ENCODE assay signal across 9 cellular contexts in genomic region chr17:39547713-39548478, GRCh38. TPM values are rescaled to one million over a fixed set of nuclear protein-coding genes. Genes with fewer than 3 reads are reported as not detected.
DNase-seq lines count a peak whose midpoint lies in the region; ATAC-seq and TF ChIP-seq lines count a peak whose summit lies in the region.
"Had no signal": no experiment of that assay in that cellular context is flagged by ENCODE, and none has a peak within 500 bp of the region (broad histone marks: within the 10 kb centered on the region; RNA-seq: fewer than 3 reads in every experiment).

No MANE protein-coding gene starts in this region.

- TF ChIP-seq CTCF in liver (IDR thresholded peaks at IDR 0.05; ENCODE audit: low read depth, low read length, missing input control) = peak; percentile 92

- DNase-seq in DMS 273 (lab: John Stamatoyannopoulos, UW; ENCODE audit: unreplicated experiment) = peak; percentile 83
- no peak for DNase-seq in DMS 273 treated with DMSO at 0.1 percent for 48 hours (lab: John Stamatoyannopoulos, UW)
- peak; percentile 3 for DNase-seq in NCI-H1105 (lab: John Stamatoyannopoulos, UW)
- peak; percentile 68 to 77 for DNase-seq in activated CD4-positive, alpha-beta T cell treated with anti-CD3 and anti-CD28 coated beads for 24 hours (ENCODE audit: low read depth in 2 of 2)
- peak; percentile 58 to 81 for DNase-seq in central memory CD8-positive, alpha-beta T cell (ENCODE audit: low spot score in 2 of 2)
- peak; percentile 57 to 68 (median 59) for DNase-seq in stimulated activated CD4-positive, alpha-beta T cell treated with anti-CD3 and anti-CD28 coated beads, TNF-alpha, amount 100 ng/mL, for 4 hours (ENCODE audit: low read depth in 3 of 3)
- no peak for DNase-seq in dedifferentiated amniotic fluid mesenchymal stem cell (ENCODE audit: extremely low spot score)

- H3K27me3 ChIP-seq in liver (ENCODE audit: control insufficient read depth in 4 of 4, insufficient read depth in 4 of 4, low read length in 3 of 4) = no peaks in the 10 kb centered on the region

- no peak overlapping the region for H3K4me3 Mint-ChIP-seq in central memory CD8-positive, alpha-beta T cell

- no peaks in the 10 kb centered on the region for H3K27me3 Mint-ChIP-seq in central memory CD8-positive, alpha-beta T cell

- H3K4me1 ChIP-seq in liver (ENCODE audit: control insufficient read depth in 4 of 4, insufficient read depth in 4 of 4, low read length in 3 of 4) = peaks cover 3 to 13% (median 10%) of the 10 kb centered on the region in 4 donors

- H3K4me3 ChIP-seq in liver (ENCODE audit: low read depth in 1 of 3, low read length in 3 of 3) = no peak overlapping the region

- H3K36me3 Mint-ChIP-seq in central memory CD8-positive, alpha-beta T cell (ENCODE audit: insufficient read depth) = peaks cover 30% of the 10 kb centered on the region

- no peak overlapping the region for H3K27ac ChIP-seq in liver (ENCODE audit: low read depth in 1 of 2, low read length in 2 of 2)

- peak; percentile 65 for ATAC-seq in central memory CD8-positive, alpha-beta T cell (replicated peaks; ENCODE audit: extremely low read depth, poor library complexity, severe bottlenecking)

- TF ChIP-seq RAD21 in liver (IDR thresholded peaks at IDR 0.05) = peak; percentile 75 to 84

- H3K9me3 ChIP-seq in liver (ENCODE audit: control insufficient read depth in 4 of 4, low read length in 3 of 4) = no peaks in the 10 kb centered on the region

- H3K27ac Mint-ChIP-seq in central memory CD8-positive, alpha-beta T cell (ENCODE audit: low read depth) = no peak overlapping the region

- H3K36me3 ChIP-seq in liver (ENCODE audit: control insufficient read depth in 4 of 4, insufficient read depth in 3 of 4, low read depth in 1 of 4, low read length in 3 of 4) = peaks cover 0 to 50% (median 18%) of the 10 kb centered on the region in 4 donors

- WGBS in liver = 37% methylated on average over 5 of the region's 5 CpGs

- no peaks in the 10 kb centered on the region for H3K9me3 Mint-ChIP-seq in central memory CD8-positive, alpha-beta T cell

- no peak overlapping the region for H3K9ac ChIP-seq in liver (ENCODE audit: low read depth in 1 of 2, low read length in 2 of 2)

- H3K4me1 Mint-ChIP-seq in central memory CD8-positive, alpha-beta T cell = peaks cover 4% of the 10 kb centered on the region

TF ChIP-seq in liver, 16 proteins besides CTCF, POLR2A, EP300 and RAD21:
- no peak for TF ChIP-seq HNF4G (IDR thresholded peaks at IDR 0.05)
- TF ChIP-seq ZBTB33 (IDR thresholded peaks at IDR 0.05) = no peak
- TF ChIP-seq YY1 (IDR thresholded peaks at IDR 0.05) = no peak
- no peak for TF ChIP-seq ATF3 (IDR thresholded peaks at IDR 0.05)

RNA-seq across cellular contexts. Expression of gene NEUROD2, which starts 59.8 kb away (rescaled TPM):
- not detected for total RNA-seq in liver
- polyA plus RNA-seq in liver = not detected
- total RNA-seq: glomerular endothelial cell had no signal

Comparison
In these comparisons a context has a peak if more than half of its experiments do, and no peak if none do; other contexts are left out.
1. DNase-seq: peak in DMS 273 (single experiment), NCI-H1105 (single experiment), activated CD4-positive, alpha-beta T cell treated with anti-CD3 and anti-CD28 coated beads for 24 hours (2 of 2), central memory CD8-positive, alpha-beta T cell (2 of 2) and stimulated activated CD4-positive, alpha-beta T cell treated with anti-CD3 and anti-CD28 coated beads, TNF-alpha, amount 100 ng/mL, for 4 hours (3 of 3); none in DMS 273 treated with DMSO at 0.1 percent for 48 hours (single experiment) and dedifferentiated amniotic fluid mesenchymal stem cell (single experiment).